1 cellular context compared by ENCODE assay signal in the genomic region with DNA sequence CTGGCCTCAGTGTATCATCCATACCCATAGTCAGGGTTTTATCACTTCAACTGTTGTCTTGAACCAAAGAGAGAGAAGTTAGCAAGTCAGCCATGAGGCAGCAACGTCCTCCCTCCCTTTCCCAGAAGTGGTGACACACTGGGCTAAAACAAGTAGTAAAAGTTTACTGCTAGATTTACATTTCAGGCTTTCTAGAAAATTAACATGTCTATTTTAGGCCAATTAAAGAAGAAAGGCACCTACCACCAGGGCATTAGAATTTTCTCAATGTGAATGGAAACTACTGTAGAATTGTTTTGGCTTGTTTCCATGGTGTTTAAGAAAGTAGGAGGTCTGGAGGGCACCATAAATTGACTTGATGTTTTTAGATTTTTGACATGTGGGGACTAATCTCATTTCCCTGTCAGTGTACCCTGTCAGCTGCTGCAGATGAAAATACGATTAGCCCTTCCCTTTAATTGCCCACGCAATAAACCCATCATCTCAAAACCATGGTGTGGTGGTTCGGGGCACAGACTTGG.
TF ChIP-seq lines count a peak whose summit lies in the region.

No MANE protein-coding gene starts in this region.

TF ChIP-seq in HEK293, 187 proteins besides CTCF, POLR2A, EP300 and RAD21 (continued from another document and continues in another):
- TF ChIP-seq, protein P1, sequence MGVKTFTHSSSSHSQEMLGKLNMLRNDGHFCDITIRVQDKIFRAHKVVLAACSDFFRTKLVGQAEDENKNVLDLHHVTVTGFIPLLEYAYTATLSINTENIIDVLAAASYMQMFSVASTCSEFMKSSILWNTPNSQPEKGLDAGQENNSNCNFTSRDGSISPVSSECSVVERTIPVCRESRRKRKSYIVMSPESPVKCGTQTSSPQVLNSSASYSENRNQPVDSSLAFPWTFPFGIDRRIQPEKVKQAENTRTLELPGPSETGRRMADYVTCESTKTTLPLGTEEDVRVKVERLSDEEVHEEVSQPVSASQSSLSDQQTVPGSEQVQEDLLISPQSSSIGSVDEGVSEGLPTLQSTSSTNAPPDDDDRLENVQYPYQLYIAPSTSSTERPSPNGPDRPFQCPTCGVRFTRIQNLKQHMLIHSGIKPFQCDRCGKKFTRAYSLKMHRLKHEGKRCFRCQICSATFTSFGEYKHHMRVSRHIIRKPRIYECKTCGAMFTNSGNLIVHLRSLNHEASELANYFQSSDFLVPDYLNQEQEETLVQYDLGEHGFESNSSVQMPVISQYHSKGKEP (tag by site-specific recombination; IDR thresholded peaks at IDR 0.05) = peak; percentile 96
- TF ChIP-seq ZNF37A (tag by site-specific recombination; IDR thresholded peaks at IDR 0.05) (no peak), ZFP41 (tag by site-specific recombination; IDR thresholded peaks at IDR 0.05; ENCODE audit: borderline replicate concordance) (no peak), ZNF214 (tag by site-specific recombination; IDR thresholded peaks at IDR 0.05; ENCODE audit: borderline replicate concordance) (no peak), ZNF114 (tag by site-specific recombination; IDR thresholded peaks at IDR 0.05) (no peak), ZNF785 (tag by site-specific recombination; IDR thresholded peaks at IDR 0.05) (no peak), ZNF768 (tag by site-specific recombination; IDR thresholded peaks at IDR 0.05) (no peak), ZNF629 (tag by site-specific recombination; IDR thresholded peaks at IDR 0.05) (peak; percentile 52), ZSCAN16 (tag by site-specific recombination; IDR thresholded peaks at IDR 0.05) (no peak), ZNF548 (tag by site-specific recombination; IDR thresholded peaks at IDR 0.05) (no peak), ZNF404 (tag by site-specific recombination; IDR thresholded peaks at IDR 0.05) (no peak), PRDM1 (tag by site-specific recombination; IDR thresholded peaks at IDR 0.05) (no peak), ZNF354C (tag by site-specific recombination; IDR thresholded peaks at IDR 0.05; ENCODE audit: borderline replicate concordance, low read depth) (no peak), ZXDB (tag by site-specific recombination; IDR thresholded peaks at IDR 0.05) (peak; percentile 63), TCF7L2 (IDR thresholded peaks at IDR 0.05; ENCODE audit: borderline replicate concordance, low read depth, low read length) (peak; percentile 71; the same call in 1 of the 2 replicates), ZNF266 (tag by site-specific recombination; IDR thresholded peaks at IDR 0.05; ENCODE audit: low read depth) (no peak), ZNF830 (tag by site-specific recombination; IDR thresholded peaks at IDR 0.05; ENCODE audit: low read depth) (no peak), FEZF1 (tag by site-specific recombination; IDR thresholded peaks at IDR 0.05) (peak; percentile 95), ZNF394 (tag by site-specific recombination; IDR thresholded peaks at IDR 0.05; ENCODE audit: borderline replicate concordance) (0 out of 2 replicates have a peak, but pooled peaks have one; percentile 17)
- TF ChIP-seq, protein P2, sequence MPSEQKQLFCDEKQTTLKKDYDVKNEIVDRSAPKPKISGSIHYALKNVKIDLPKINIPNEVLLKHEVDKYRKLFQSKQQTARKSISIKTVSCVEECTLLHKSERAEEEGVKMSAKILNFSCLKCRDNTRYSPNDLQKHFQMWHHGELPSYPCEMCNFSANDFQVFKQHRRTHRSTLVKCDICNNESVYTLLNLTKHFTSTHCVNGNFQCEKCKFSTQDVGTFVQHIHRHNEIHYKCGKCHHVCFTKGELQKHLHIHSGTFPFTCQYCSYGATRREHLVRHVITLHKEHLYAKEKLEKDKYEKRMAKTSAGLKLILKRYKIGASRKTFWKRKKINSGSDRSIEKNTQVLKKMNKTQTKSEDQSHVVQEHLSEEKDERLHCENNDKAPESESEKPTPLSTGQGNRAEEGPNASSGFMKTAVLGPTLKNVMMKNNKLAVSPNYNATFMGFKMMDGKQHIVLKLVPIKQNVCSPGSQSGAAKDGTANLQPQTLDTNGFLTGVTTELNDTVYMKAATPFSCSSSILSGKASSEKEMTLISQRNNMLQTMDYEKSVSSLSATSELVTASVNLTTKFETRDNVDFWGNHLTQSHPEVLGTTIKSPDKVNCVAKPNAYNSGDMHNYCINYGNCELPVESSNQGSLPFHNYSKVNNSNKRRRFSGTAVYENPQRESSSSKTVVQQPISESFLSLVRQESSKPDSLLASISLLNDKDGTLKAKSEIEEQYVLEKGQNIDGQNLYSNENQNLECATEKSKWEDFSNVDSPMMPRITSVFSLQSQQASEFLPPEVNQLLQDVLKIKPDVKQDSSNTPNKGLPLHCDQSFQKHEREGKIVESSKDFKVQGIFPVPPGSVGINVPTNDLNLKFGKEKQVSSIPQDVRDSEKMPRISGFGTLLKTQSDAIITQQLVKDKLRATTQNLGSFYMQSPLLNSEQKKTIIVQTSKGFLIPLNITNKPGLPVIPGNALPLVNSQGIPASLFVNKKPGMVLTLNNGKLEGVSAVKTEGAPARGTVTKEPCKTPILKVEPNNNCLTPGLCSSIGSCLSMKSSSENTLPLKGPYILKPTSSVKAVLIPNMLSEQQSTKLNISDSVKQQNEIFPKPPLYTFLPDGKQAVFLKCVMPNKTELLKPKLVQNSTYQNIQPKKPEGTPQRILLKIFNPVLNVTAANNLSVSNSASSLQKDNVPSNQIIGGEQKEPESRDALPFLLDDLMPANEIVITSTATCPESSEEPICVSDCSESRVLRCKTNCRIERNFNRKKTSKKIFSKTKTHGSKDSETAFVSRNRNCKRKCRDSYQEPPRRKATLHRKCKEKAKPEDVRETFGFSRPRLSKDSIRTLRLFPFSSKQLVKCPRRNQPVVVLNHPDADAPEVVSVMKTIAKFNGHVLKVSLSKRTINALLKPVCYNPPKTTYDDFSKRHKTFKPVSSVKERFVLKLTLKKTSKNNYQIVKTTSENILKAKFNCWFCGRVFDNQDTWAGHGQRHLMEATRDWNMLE (tag by site-specific recombination; conservative IDR thresholded peaks at IDR 0.05; ENCODE audit: low read depth) = no peak
- TF ChIP-seq, protein P3, sequence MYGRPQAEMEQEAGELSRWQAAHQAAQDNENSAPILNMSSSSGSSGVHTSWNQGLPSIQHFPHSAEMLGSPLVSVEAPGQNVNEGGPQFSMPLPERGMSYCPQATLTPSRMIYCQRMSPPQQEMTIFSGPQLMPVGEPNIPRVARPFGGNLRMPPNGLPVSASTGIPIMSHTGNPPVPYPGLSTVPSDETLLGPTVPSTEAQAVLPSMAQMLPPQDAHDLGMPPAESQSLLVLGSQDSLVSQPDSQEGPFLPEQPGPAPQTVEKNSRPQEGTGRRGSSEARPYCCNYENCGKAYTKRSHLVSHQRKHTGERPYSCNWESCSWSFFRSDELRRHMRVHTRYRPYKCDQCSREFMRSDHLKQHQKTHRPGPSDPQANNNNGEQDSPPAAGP (tag by site-specific recombination; IDR thresholded peaks at IDR 0.05) = 0 out of 2 replicates have a peak, but pooled peaks have one; percentile 59
- TF ChIP-seq, protein P4, sequence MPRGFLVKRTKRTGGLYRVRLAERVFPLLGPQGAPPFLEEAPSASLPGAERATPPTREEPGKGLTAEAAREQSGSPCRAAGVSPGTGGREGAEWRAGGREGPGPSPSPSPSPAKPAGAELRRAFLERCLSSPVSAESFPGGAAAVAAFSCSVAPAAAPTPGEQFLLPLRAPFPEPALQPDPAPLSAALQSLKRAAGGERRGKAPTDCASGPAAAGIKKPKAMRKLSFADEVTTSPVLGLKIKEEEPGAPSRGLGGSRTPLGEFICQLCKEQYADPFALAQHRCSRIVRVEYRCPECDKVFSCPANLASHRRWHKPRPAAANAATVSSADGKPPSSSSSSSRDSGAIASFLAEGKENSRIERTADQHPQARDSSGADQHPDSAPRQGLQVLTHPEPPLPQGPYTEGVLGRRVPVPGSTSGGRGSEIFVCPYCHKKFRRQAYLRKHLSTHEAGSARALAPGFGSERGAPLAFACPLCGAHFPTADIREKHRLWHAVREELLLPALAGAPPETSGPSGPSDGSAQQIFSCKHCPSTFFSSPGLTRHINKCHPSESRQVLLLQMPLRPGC (tag by site-specific recombination; IDR thresholded peaks at IDR 0.05) = peak; percentile 86
- TF ChIP-seq, protein P5, sequence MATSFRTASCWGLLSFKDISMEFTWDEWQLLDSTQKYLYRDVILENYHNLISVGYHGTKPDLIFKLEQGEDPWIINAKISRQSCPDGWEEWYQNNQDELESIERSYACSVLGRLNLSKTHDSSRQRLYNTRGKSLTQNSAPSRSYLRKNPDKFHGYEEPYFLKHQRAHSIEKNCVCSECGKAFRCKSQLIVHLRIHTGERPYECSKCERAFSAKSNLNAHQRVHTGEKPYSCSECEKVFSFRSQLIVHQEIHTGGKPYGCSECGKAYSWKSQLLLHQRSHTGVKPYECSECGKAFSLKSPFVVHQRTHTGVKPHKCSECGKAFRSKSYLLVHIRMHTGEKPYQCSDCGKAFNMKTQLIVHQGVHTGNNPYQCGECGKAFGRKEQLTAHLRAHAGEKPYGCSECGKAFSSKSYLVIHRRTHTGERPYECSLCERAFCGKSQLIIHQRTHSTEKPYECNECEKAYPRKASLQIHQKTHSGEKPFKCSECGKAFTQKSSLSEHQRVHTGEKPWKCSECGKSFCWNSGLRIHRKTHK (tag by site-specific recombination; IDR thresholded peaks at IDR 0.05) = no peak
- TF ChIP-seq, protein P6, sequence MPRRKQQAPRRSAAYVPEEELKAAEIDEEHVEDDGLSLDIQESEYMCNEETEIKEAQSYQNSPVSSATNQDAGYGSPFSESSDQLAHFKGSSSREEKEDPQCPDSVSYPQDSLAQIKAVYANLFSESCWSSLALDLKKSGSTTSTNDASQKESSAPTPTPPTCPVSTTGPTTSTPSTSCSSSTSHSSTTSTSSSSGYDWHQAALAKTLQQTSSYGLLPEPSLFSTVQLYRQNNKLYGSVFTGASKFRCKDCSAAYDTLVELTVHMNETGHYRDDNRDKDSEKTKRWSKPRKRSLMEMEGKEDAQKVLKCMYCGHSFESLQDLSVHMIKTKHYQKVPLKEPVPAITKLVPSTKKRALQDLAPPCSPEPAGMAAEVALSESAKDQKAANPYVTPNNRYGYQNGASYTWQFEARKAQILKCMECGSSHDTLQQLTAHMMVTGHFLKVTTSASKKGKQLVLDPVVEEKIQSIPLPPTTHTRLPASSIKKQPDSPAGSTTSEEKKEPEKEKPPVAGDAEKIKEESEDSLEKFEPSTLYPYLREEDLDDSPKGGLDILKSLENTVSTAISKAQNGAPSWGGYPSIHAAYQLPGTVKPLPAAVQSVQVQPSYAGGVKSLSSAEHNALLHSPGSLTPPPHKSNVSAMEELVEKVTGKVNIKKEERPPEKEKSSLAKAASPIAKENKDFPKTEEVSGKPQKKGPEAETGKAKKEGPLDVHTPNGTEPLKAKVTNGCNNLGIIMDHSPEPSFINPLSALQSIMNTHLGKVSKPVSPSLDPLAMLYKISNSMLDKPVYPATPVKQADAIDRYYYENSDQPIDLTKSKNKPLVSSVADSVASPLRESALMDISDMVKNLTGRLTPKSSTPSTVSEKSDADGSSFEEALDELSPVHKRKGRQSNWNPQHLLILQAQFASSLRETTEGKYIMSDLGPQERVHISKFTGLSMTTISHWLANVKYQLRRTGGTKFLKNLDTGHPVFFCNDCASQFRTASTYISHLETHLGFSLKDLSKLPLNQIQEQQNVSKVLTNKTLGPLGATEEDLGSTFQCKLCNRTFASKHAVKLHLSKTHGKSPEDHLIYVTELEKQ (tag by site-specific recombination; IDR thresholded peaks at IDR 0.05; ENCODE audit: borderline replicate concordance) = peak; percentile 70; the same call in 1 of the 2 replicates
- TF ChIP-seq, protein P7, sequence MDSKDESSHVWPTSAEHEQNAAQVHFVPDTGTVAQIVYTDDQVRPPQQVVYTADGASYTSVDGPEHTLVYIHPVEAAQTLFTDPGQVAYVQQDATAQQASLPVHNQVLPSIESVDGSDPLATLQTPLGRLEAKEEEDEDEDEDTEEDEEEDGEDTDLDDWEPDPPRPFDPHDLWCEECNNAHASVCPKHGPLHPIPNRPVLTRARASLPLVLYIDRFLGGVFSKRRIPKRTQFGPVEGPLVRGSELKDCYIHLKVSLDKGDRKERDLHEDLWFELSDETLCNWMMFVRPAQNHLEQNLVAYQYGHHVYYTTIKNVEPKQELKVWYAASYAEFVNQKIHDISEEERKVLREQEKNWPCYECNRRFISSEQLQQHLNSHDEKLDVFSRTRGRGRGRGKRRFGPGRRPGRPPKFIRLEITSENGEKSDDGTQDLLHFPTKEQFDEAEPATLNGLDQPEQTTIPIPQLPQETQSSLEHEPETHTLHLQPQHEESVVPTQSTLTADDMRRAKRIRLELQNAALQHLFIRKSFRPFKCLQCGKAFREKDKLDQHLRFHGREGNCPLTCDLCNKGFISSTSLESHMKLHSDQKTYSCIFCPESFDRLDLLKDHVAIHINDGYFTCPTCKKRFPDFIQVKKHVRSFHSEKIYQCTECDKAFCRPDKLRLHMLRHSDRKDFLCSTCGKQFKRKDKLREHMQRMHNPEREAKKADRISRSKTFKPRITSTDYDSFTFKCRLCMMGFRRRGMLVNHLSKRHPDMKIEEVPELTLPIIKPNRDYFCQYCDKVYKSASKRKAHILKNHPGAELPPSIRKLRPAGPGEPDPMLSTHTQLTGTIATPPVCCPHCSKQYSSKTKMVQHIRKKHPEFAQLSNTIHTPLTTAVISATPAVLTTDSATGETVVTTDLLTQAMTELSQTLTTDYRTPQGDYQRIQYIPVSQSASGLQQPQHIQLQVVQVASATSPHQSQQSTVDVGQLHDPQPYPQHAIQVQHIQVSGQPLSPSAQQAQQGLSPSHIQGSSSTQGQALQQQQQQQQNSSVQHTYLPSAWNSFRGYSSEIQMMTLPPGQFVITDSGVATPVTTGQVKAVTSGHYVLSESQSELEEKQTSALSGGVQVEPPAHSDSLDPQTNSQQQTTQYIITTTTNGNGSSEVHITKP (tag by site-specific recombination; IDR thresholded peaks at IDR 0.05) = no peak; the same call in none of the 2 replicates
- TF ChIP-seq, protein P8, sequence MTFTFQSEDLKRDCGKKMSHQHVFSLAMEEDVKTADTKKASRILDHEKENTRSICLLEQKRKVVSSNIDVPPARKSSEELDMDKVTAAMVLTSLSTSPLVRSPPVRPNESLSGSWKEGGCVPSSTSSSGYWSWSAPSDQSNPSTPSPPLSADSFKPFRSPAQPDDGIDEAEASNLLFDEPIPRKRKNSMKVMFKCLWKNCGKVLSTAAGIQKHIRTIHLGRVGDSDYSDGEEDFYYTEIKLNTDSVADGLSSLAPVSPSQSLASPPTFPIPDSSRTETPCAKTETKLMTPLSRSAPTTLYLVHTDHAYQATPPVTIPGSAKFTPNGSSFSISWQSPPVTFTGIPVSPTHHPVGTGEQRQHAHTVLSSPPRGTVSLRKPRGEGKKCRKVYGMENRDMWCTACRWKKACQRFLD (tag by site-specific recombination; IDR thresholded peaks at IDR 0.05) = no peak
- TF ChIP-seq, protein P9, sequence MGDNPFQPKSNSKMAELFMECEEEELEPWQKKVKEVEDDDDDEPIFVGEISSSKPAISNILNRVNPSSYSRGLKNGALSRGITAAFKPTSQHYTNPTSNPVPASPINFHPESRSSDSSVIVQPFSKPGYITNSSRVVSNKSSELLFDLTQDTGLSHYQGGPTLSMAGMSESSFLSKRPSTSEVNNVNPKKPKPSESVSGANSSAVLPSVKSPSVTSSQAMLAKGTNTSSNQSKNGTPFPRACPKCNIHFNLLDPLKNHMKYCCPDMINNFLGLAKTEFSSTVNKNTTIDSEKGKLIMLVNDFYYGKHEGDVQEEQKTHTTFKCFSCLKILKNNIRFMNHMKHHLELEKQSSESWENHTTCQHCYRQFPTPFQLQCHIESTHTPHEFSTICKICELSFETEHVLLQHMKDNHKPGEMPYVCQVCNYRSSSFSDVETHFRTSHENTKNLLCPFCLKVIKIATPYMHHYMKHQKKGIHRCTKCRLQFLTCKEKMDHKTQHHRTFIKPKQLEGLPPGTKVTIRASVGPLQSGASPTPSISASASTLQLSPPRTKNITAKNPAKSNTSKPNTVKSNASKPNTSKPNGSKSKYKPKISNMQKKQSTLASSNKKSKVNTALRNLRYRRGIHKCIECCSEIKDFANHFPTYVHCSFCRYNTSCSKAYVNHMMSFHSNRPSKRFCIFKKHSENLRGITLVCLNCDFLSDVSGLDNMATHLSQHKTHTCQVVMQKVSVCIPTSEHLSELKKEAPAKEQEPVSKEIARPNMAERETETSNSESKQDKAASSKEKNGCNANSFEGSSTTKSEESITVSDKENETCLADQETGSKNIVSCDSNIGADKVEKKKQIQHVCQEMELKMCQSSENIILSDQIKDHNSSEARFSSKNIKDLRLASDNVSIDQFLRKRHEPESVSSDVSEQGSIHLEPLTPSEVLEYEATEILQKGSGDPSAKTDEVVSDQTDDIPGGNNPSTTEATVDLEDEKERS (tag by site-specific recombination; IDR thresholded peaks at IDR 0.05) = no peak
